Comparison of ENCODE assay signal across 10 cellular contexts in the genomic region with DNA sequence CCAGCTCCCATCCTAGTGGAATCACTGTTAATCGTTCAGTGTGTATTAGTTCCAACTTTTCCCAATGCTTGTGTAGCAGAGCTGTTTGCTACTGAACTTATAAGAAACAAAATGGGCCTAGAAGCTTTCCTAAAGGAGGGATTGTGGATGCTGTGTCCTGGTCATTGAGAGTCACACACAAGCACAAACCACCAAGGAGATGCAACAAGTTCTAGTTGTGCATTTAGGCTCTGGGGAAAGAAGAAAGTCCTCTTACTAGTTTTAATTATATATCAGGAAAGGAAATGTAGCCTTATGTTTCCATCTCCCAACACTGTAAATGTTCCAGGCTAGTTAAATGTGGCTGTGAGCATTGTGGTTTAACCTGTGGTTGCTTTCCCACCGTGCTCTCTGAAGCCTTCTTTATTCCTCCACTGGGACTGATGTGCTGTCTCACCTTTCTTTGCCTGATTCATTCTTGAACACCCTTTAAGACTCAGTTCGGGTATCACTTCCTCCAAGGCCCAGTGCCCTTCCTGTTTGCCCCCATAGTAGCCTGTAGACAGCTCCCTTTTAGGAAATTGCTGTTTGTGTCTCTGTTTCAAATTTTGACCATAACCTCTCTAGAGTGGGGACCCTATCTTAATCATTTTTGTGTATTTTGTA. TPM values are rescaled to one million over a fixed set of nuclear protein-coding genes. Genes with fewer than 3 reads are reported as not detected.
A peak's percentile ranks its signal among the peaks of the same experiment; 100 is the strongest.
DNase-seq lines count a peak whose midpoint lies in the region; ATAC-seq and TF ChIP-seq lines count a peak whose summit lies in the region.
"Had no signal": no experiment of that assay in that cellular context is flagged by ENCODE, and none has a peak within 500 bp of the region (broad histone marks: within the 10 kb centered on the region; RNA-seq: fewer than 3 reads in every experiment).

No MANE protein-coding gene starts in this region.

- no peaks in the 10 kb centered on the region for H3K27me3 Mint-ChIP-seq in activated naive CD4-positive, alpha-beta T cell treated with anti-CD3 and anti-CD28 coated beads for 36 hours (ENCODE audit: low read depth)

- H4K20me1 ChIP-seq in OCI-LY7 (ENCODE audit: insufficient read depth, low read length): 0 out of 2 replicates have a peak, but pooled peaks cover 5% of the 10 kb centered on the region

- no peaks in the 10 kb centered on the region for H3K9me3 Mint-ChIP-seq in activated naive CD4-positive, alpha-beta T cell treated with anti-CD3 and anti-CD28 coated beads for 36 hours

- H3K36me3 ChIP-seq in OCI-LY7 (ENCODE audit: insufficient read depth, low read length): no peaks in the 10 kb centered on the region

- H3K36me3 Mint-ChIP-seq in activated naive CD4-positive, alpha-beta T cell treated with anti-CD3 and anti-CD28 coated beads for 36 hours (ENCODE audit: low read depth): peaks cover 1% of the 10 kb centered on the region

- H3K27ac Mint-ChIP-seq in activated naive CD4-positive, alpha-beta T cell treated with anti-CD3 and anti-CD28 coated beads for 36 hours: no peak overlapping the region

- peak; percentile 100 for ATAC-seq in GM19351 (IDR thresholded peaks at IDR 0.05; ENCODE audit: unreplicated experiment)
- ATAC-seq in HG03060 (IDR thresholded peaks at IDR 0.05; ENCODE audit: low read depth, unreplicated experiment): peak; percentile 97

- DNase-seq in A172 (ENCODE audit: low spot score): peak; percentile 21
- peak; percentile 45 for DNase-seq in OCI-LY7 (ENCODE audit: low spot score)
- DNase-seq in activated naive CD4-positive, alpha-beta T cell treated with anti-CD3 and anti-CD28 coated beads for 36 hours: no peak
- no peak for DNase-seq in erythroblast (lab: John Stamatoyannopoulos, UW)
- DNase-seq in NCI-H2081 (lab: John Stamatoyannopoulos, UW): no peak
- no peak for DNase-seq in NCI-H1436 (lab: John Stamatoyannopoulos, UW)
- DNase-seq: ACHN, SK-N-SH had no signal

- H3K79me2 ChIP-seq in OCI-LY7 (ENCODE audit: insufficient read depth, low read depth, low read length): no peaks in the 10 kb centered on the region

- CTCF ChIA-PET in OCI-LY7 (lab: Charles Lee; ENCODE audit: unreplicated experiment): interaction anchor here (0.6 kb wide), 1 partner anchor 55 kb away, joined by 3 read pairs; no protein-coding TSS in a partner anchor
- CTCF ChIA-PET in activated naive CD4-positive, alpha-beta T cell treated with anti-CD3 and anti-CD28 coated beads for 36 hours (lab: Charles Lee): interaction anchor here (0.6 kb wide), 2 partner anchors 31 to 44 kb away, joined by 3 read pairs; no protein-coding TSS in a partner anchor

- no peak overlapping the region for H3K27ac ChIP-seq in OCI-LY7 (ENCODE audit: low read depth, low read length, poor library complexity, severe bottlenecking)

- no peaks in the 10 kb centered on the region for H3K9me2 ChIP-seq in OCI-LY7 (ENCODE audit: insufficient read depth, low read length)
- H3K9me2 ChIP-seq: SK-N-SH had no signal

- H3K4me3 Mint-ChIP-seq in activated naive CD4-positive, alpha-beta T cell treated with anti-CD3 and anti-CD28 coated beads for 36 hours: no peak overlapping the region

- H3K4me2 ChIP-seq in OCI-LY7 (ENCODE audit: low read length): no peak overlapping the region

- no TSS peak for BruUV-seq in OCI-LY7 (replicated peaks; lab: Mats Ljungman, UMichigan)

- TF ChIP-seq CTCF in OCI-LY7 (conservative IDR thresholded peaks at IDR 0.05; ENCODE audit: low read length): no peak

- TF ChIP-seq POLR2A in erythroblast (IDR thresholded peaks at IDR 0.05; ENCODE audit: low read length): no peak

- POLR2A ChIA-PET in OCI-LY7 (lab: Charles Lee): interaction anchor here (0.6 to 1.0 kb wide), 5 partner anchors 13 to 393 kb away, joined by 3 read pairs; a partner anchor contains a TSS

- H3K4me3 ChIP-seq in OCI-LY7 (ENCODE audit: low read depth, low read length, poor library complexity, severe bottlenecking): no peak overlapping the region

- intact Hi-C loops in OCI-LY7 (cut with micrococcal nuclease; ENCODE audit: unreplicated experiment): no loop called here
- intact Hi-C loops in activated naive CD4-positive, alpha-beta T cell treated with anti-CD3 and anti-CD28 coated beads for 36 hours (cut with micrococcal nuclease): no loop called here

- H3K4me1 Mint-ChIP-seq in activated naive CD4-positive, alpha-beta T cell treated with anti-CD3 and anti-CD28 coated beads for 36 hours (ENCODE audit: low read depth): peaks cover 7% of the 10 kb centered on the region

- H3K4me1 ChIP-seq in OCI-LY7 (ENCODE audit: insufficient read depth, low read length, poor library complexity, severe bottlenecking): peaks cover 9% of the 10 kb centered on the region

- H2AFZ ChIP-seq in OCI-LY7 (ENCODE audit: low read length): no peak overlapping the region

- no peaks in the 10 kb centered on the region for H3K9me3 ChIP-seq in OCI-LY7 (ENCODE audit: low read length)
- H3K9me3 ChIP-seq: SK-N-SH had no signal

RNA-seq across cellular contexts. Expression of a gene that starts 34.3 kb away (rescaled TPM):
- total RNA-seq in A172 (2014; rRNA removed; shearing (Covaris generic)): 11.9 and 23.3 TPM in 2 replicates
- total RNA-seq in OCI-LY7 (2014; rRNA removed; shearing (Covaris generic)): 6.2 and 11.7 TPM in 2 replicates
- 19.1 and 20.2 TPM in 2 replicates for total RNA-seq in OCI-LY7 (2022)
- 1 to 10 TPM; 2.7 to 3.1 TPM for total RNA-seq in activated naive CD4-positive, alpha-beta T cell treated with anti-CD3 and anti-CD28 coated beads for 36 hours

RNA-seq across cellular contexts. Expression of a gene that starts 55.9 kb away (rescaled TPM):
- 54.2 and 83.0 TPM in 2 replicates for total RNA-seq in A172 (2014; rRNA removed; shearing (Covaris generic))
- total RNA-seq in OCI-LY7 (2014; rRNA removed; shearing (Covaris generic)): 25.8 and 29.1 TPM in 2 replicates
- 37.2 and 38.7 TPM in 2 replicates for total RNA-seq in OCI-LY7 (2022)
- total RNA-seq in activated naive CD4-positive, alpha-beta T cell treated with anti-CD3 and anti-CD28 coated beads for 36 hours: 10 to 100 TPM; 29.0 to 29.6 TPM

Comparison
In these comparisons a context has a peak if more than half of its experiments do, and no peak if none do; other contexts are left out.
1. DNase-seq: peak in A172 (single experiment) and OCI-LY7 (single experiment); none in activated naive CD4-positive, alpha-beta T cell treated with anti-CD3 and anti-CD28 coated beads for 36 hours (single experiment), erythroblast (0 of 2), NCI-H2081 (0 of 2) and NCI-H1436 (single experiment).